In genomic region chr6:73477407-73477806, GRCh38 we compare ENCODE assay signal across 31 cellular contexts.
"Had no signal": no experiment of that assay in that cellular context is flagged by ENCODE, and none has a peak within 500 bp of the region (broad histone marks: within the 10 kb centered on the region; RNA-seq: fewer than 3 reads in every experiment).

No MANE protein-coding gene starts in this region.

- DNase-seq: naive thymus-derived CD8-positive, alpha-beta T cell; nephron progenitor cell; nucleus accumbens; ovary; posterior cingulate gyrus; psoas muscle; right cardiac atrium; spleen; stimulated activated CD4-positive, alpha-beta T cell treated with anti-CD3 and anti-CD28 coated beads, Interleukin-12 subunit alpha, Interleukin-12 subunit beta, amount 100 ng/mL, for 4 hours; stimulated activated CD4-positive, alpha-beta T cell treated with anti-CD3 and anti-CD28 coated beads, Interleukin-4, amount 100 ng/mL, for 1 hour; stimulated activated CD4-positive, alpha-beta T cell treated with anti-CD3 and anti-CD28 coated beads, Interleukin-4, amount 100 ng/mL, for 4 hours; stimulated activated naive CD4-positive, alpha-beta T cell; stimulated activated naive CD8-positive, alpha-beta T cell treated with anti-CD3 and anti-CD28 coated beads, Interleukin-15, amount 100 ng/mL, for 72 hours; stimulated activated naive CD8-positive, alpha-beta T cell treated with anti-CD3 and anti-CD28 coated beads, Interleukin-15, Interleukin-2, amounts not matched to agents 100 U/mL and 50 U/mL, for 24 hours; substantia nigra; testis; tibial artery; transverse colon; upper lobe of right lung; uterus had no signal

- H3K9me3 Mint-ChIP-seq: naive thymus-derived CD8-positive, alpha-beta T cell; natural killer cell treated with Interleukin-12 subunit alpha and Interleukin-12 subunit beta and Interleukin-15 and Interleukin-18, amount 100 ng/mL, for 72 hours; nephron progenitor cell; neural crest cell; stimulated activated memory B cell treated with anti-CD40 and anti-IgM and Interleukin-4, amounts not matched to agents 10 μg/mL and 1 μg/mL and 100 μg/mL, for 72 hours; stimulated activated naive CD8-positive, alpha-beta T cell treated with anti-CD3 and anti-CD28 coated beads, Interleukin-15, amount 100 ng/mL, for 72 hours; type B pancreatic cell had no signal

- H3K4me1 ChIP-seq: psoas muscle, suprapubic skin, testis, tibial artery, transverse colon, upper lobe of right lung, uterus had no signal

- H3K4me3 Mint-ChIP-seq: naive thymus-derived CD8-positive, alpha-beta T cell; natural killer cell treated with Interleukin-12 subunit alpha and Interleukin-12 subunit beta and Interleukin-15 and Interleukin-18, amount 100 ng/mL, for 72 hours; nephron progenitor cell; neural crest cell; stimulated activated memory B cell treated with anti-CD40 and anti-IgM and Interleukin-4, amounts not matched to agents 10 μg/mL and 1 μg/mL and 100 μg/mL, for 72 hours; stimulated activated naive CD8-positive, alpha-beta T cell treated with anti-CD3 and anti-CD28 coated beads, Interleukin-15, amount 100 ng/mL, for 72 hours; type B pancreatic cell had no signal

- H2AFZ ChIP-seq: parathyroid adenoma had no signal

- H3K36me3 ChIP-seq: ovary, uterus had no signal

- H3K27me3 ChIP-seq: neutrophil, ovary, spleen, suprapubic skin, testis, tibial artery, transverse colon, upper lobe of right lung, uterus had no signal

- H3K4me1 Mint-ChIP-seq: nephron progenitor cell, neural crest cell had no signal

- H3K27ac Mint-ChIP-seq: natural killer cell treated with Interleukin-12 subunit alpha and Interleukin-12 subunit beta and Interleukin-15 and Interleukin-18, amount 100 ng/mL, for 72 hours; nephron progenitor cell; progenitor cell of endocrine pancreas; stimulated activated memory B cell treated with anti-CD40 and anti-IgM and Interleukin-4, amounts not matched to agents 10 μg/mL and 1 μg/mL and 100 μg/mL, for 72 hours; type B pancreatic cell had no signal

- H3K4me2 ChIP-seq: smooth muscle cell had no signal

- H3K9ac ChIP-seq: parathyroid adenoma had no signal

- H3K27ac ChIP-seq: neutrophil, ovary, parathyroid adenoma, psoas muscle, skin epidermis, spleen, suprapubic skin, testis, tibial artery, transverse colon, upper lobe of right lung, uterus had no signal

- H3K27me3 Mint-ChIP-seq: naive thymus-derived CD8-positive, alpha-beta T cell; natural killer cell treated with Interleukin-12 subunit alpha and Interleukin-12 subunit beta and Interleukin-15 and Interleukin-18, amount 100 ng/mL, for 72 hours; progenitor cell of endocrine pancreas; stimulated activated memory B cell treated with anti-CD40 and anti-IgM and Interleukin-4, amounts not matched to agents 10 μg/mL and 1 μg/mL and 100 μg/mL, for 72 hours; stimulated activated naive CD8-positive, alpha-beta T cell treated with anti-CD3 and anti-CD28 coated beads, Interleukin-15, amount 100 ng/mL, for 72 hours; type B pancreatic cell had no signal

- H3K9me3 ChIP-seq: neutrophil, ovary, psoas muscle, spleen, suprapubic skin, testis, tibial artery, transverse colon, upper lobe of right lung, uterus had no signal

- ATAC-seq: naive thymus-derived CD8-positive, alpha-beta T cell; psoas muscle; right cardiac atrium; sciatic nerve; stimulated activated memory B cell treated with anti-CD40 and anti-IgM and Interleukin-4, amounts not matched to agents 10 μg/mL and 1 μg/mL and 100 μg/mL, for 72 hours; stimulated activated naive CD8-positive, alpha-beta T cell treated with anti-CD3 and anti-CD28 coated beads, Interleukin-15, amount 100 ng/mL, for 72 hours; stimulated activated naive CD8-positive, alpha-beta T cell treated with anti-CD3 and anti-CD28 coated beads, Interleukin-15, Interleukin-2, amounts not matched to agents 100 U/mL and 50 U/mL, for 24 hours; upper lobe of right lung had no signal

- H3K4me3 ChIP-seq: ovary, psoas muscle, skin epidermis, smooth muscle cell, spleen, suprapubic skin, testis, tibial artery, transverse colon, upper lobe of right lung, uterus had no signal
